Comparison of ENCODE assay signal across 9 cellular contexts in the genomic region with DNA sequence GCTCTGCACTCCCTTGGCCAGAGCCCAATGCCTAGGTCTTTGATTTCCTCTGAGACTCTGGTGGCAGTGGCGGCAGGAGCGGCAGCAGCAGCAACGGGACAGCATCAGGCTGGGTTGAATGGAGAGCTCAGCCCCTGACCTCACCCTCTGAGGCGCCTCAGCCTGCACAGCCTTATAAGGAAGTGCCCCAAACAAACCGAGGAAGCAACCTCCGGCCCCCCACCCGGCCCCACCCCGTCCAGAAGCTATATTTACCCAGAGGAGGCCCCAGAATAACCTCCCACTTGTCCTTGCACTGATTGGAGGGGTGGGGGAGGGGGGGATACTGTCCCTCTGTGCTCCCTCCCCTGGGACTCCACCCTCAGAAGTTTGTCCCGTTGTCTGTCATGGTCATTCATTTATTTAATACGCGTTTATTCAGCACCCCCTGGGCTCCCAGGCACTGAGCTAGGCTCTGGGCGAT. TPM values are rescaled to one million over a fixed set of nuclear protein-coding genes. Genes with fewer than 3 reads are reported as not detected.
A peak's percentile ranks its signal among the peaks of the same experiment; 100 is the strongest.
DNase-seq lines count a peak whose midpoint lies in the region; ATAC-seq and TF ChIP-seq lines count a peak whose summit lies in the region.
"Had no signal": no experiment of that assay in that cellular context is flagged by ENCODE, and none has a peak within 500 bp of the region (broad histone marks: within the 10 kb centered on the region; RNA-seq: fewer than 3 reads in every experiment).

No MANE protein-coding gene starts in this region.

- CTCF ChIA-PET in OCI-LY7 (lab: Charles Lee; ENCODE audit: unreplicated experiment), result no interaction called here

- no peaks in the 10 kb centered on the region for H3K9me3 Mint-ChIP-seq in stimulated activated effector memory CD8-positive, alpha-beta T cell treated with anti-CD3 and anti-CD28 coated beads, Interleukin-12 subunit alpha, Interleukin-12 subunit beta, amount 100 ng/mL, for 72 hours

- no peak overlapping the region for H3K27ac ChIP-seq in OCI-LY7 (ENCODE audit: low read depth, low read length, poor library complexity, severe bottlenecking)

- POLR2A ChIA-PET in OCI-LY7 (lab: Charles Lee), result no interaction called here

- H3K4me3 ChIP-seq in GM12865 (ENCODE audit: low read depth, low read length) (no peak overlapping the region), OCI-LY7 (ENCODE audit: low read depth, low read length, poor library complexity, severe bottlenecking) (no peak overlapping the region), skeletal muscle satellite cell (ENCODE audit: low read length) (peak overlapping the region; percentile 56)

- H3K4me1 Mint-ChIP-seq in stimulated activated effector memory CD8-positive, alpha-beta T cell treated with anti-CD3 and anti-CD28 coated beads, Interleukin-12 subunit alpha, Interleukin-12 subunit beta, amount 100 ng/mL, for 72 hours, result peaks cover 25% of the 10 kb centered on the region

- no peak overlapping the region for H3K27ac Mint-ChIP-seq in stimulated activated effector memory CD8-positive, alpha-beta T cell treated with anti-CD3 and anti-CD28 coated beads, Interleukin-12 subunit alpha, Interleukin-12 subunit beta, amount 100 ng/mL, for 72 hours

- TF ChIP-seq CTCF in GM12865 (IDR thresholded peaks at IDR 0.05; ENCODE audit: insufficient read depth, low read depth, low read length, missing control alignments) (no peak), OCI-LY7 (conservative IDR thresholded peaks at IDR 0.05; ENCODE audit: low read length) (no peak)

- H3K4me1 ChIP-seq in OCI-LY7 (ENCODE audit: insufficient read depth, low read length, poor library complexity, severe bottlenecking) (peaks cover 56% of the 10 kb centered on the region), skeletal muscle satellite cell (ENCODE audit: control insufficient read depth, insufficient read depth, low read length) (peaks cover 66% of the 10 kb centered on the region)

- H3K9me2 ChIP-seq in OCI-LY7 (ENCODE audit: insufficient read depth, low read length), result no peaks in the 10 kb centered on the region

- H3K9ac ChIP-seq in skeletal muscle satellite cell (ENCODE audit: low read depth, low read length), result peak overlapping the region; percentile 77

- BruUV-seq in OCI-LY7 (replicated peaks; lab: Mats Ljungman, UMichigan), result no TSS peak

- H3K79me2 ChIP-seq in OCI-LY7 (ENCODE audit: insufficient read depth, low read depth, low read length), result no peaks in the 10 kb centered on the region

- H3K27me3 ChIP-seq in skeletal muscle satellite cell (ENCODE audit: control insufficient read depth, insufficient read depth, low read length), result no peaks in the 10 kb centered on the region

- no peak overlapping the region for H2AFZ ChIP-seq in OCI-LY7 (ENCODE audit: low read length)

- H3K36me3 ChIP-seq in OCI-LY7 (ENCODE audit: insufficient read depth, low read length) (no peaks in the 10 kb centered on the region), skeletal muscle satellite cell (ENCODE audit: insufficient read depth, low read length) (no peaks in the 10 kb centered on the region)

- DNase-seq in GM12865 (ENCODE audit: low read depth) (peak; percentile 81), OCI-LY7 (ENCODE audit: low spot score) (no peak), left cardiac atrium (peak; percentile 80)
- no peak for DNase-seq in stimulated activated effector memory CD8-positive, alpha-beta T cell treated with anti-CD3 and anti-CD28 coated beads, Interleukin-12 subunit alpha, Interleukin-12 subunit beta, amount 100 ng/mL, for 72 hours (ENCODE audit: low spot score in 2 of 2)
- DNase-seq in activated CD4-positive, CD25-positive, alpha-beta regulatory T cell (lab: John Stamatoyannopoulos, UW), result no peak
- DNase-seq: activated naive CD4-positive, alpha-beta T cell had no signal

- H4K20me1 ChIP-seq in OCI-LY7 (ENCODE audit: insufficient read depth, low read length), result peaks cover 4% of the 10 kb centered on the region; the same call in 1 of the 2 replicates

- H3K9me3 ChIP-seq in OCI-LY7 (ENCODE audit: low read length) (no peaks in the 10 kb centered on the region), skeletal muscle satellite cell (replicated peaks; ENCODE audit: low read length) (no peaks in the 10 kb centered on the region)

- peak; percentile 44 for ATAC-seq in left cardiac atrium
- no peak for ATAC-seq in GM18907 (IDR thresholded peaks at IDR 0.05; ENCODE audit: unreplicated experiment)
- no peak for ATAC-seq in stimulated activated effector memory CD8-positive, alpha-beta T cell treated with anti-CD3 and anti-CD28 coated beads, Interleukin-12 subunit alpha, Interleukin-12 subunit beta, amount 100 ng/mL, for 72 hours
- ATAC-seq in HG02870 (IDR thresholded peaks at IDR 0.05; ENCODE audit: unreplicated experiment), result no peak

- no peak overlapping the region for H3K4me3 Mint-ChIP-seq in stimulated activated effector memory CD8-positive, alpha-beta T cell treated with anti-CD3 and anti-CD28 coated beads, Interleukin-12 subunit alpha, Interleukin-12 subunit beta, amount 100 ng/mL, for 72 hours

- intact Hi-C loops in OCI-LY7 (cut with micrococcal nuclease; ENCODE audit: unreplicated experiment), result no loop called here
- intact Hi-C loops in left cardiac atrium (cut with DNase I), result no loop called here

- H3K4me2 ChIP-seq in OCI-LY7 (ENCODE audit: low read length) (peak overlapping the region; percentile 52), skeletal muscle satellite cell (ENCODE audit: low read length) (peak overlapping the region; percentile 70)

- H3K36me3 Mint-ChIP-seq in stimulated activated effector memory CD8-positive, alpha-beta T cell treated with anti-CD3 and anti-CD28 coated beads, Interleukin-12 subunit alpha, Interleukin-12 subunit beta, amount 100 ng/mL, for 72 hours, result peaks cover 15% of the 10 kb centered on the region

RNA-seq across cellular contexts. Expression of a gene that starts 12.2 kb away (rescaled TPM):
- not detected in 2 replicates for total RNA-seq in OCI-LY7 (2014; rRNA removed; shearing (Covaris generic))
- total RNA-seq in OCI-LY7 (2022) (not detected in 2 replicates), left cardiac atrium (100 to 1,000 TPM; 224 to 240 TPM)
- 10.6 and 46.1 TPM in 2 replicates for total RNA-seq in skeletal muscle satellite cell (2012; rRNA removed)

RNA-seq across cellular contexts. Expression of a gene that starts 23.1 kb away (rescaled TPM):
- 0.44 TPM in 1 of 2 replicates, not detected in the other for total RNA-seq in OCI-LY7 (2014; rRNA removed; shearing (Covaris generic))
- not detected in 2 replicates for total RNA-seq in OCI-LY7 (2022)
- under 1 TPM; 0.29 to 0.47 TPM for total RNA-seq in left cardiac atrium
- total RNA-seq in skeletal muscle satellite cell (2012; rRNA removed), result not detected in 2 replicates

RNA-seq across cellular contexts. Expression of a gene that starts 40.4 kb away (rescaled TPM):
- total RNA-seq in OCI-LY7 (2014; rRNA removed; shearing (Covaris generic)), result 1.4 and 2.8 TPM in 2 replicates
- 1.5 and 2.1 TPM in 2 replicates for total RNA-seq in OCI-LY7 (2022)
- total RNA-seq in left cardiac atrium, result 1 to 10 TPM; 1.5 TPM
- 12.4 and 20.3 TPM in 2 replicates for total RNA-seq in skeletal muscle satellite cell (2012; rRNA removed)

RNA-seq across cellular contexts. Expression of a gene that starts 45.8 kb away (rescaled TPM):
- 0.41 and 0.62 TPM in 2 replicates for total RNA-seq in OCI-LY7 (2014; rRNA removed; shearing (Covaris generic))
- total RNA-seq in OCI-LY7 (2022) (1.1 and 1.4 TPM in 2 replicates), left cardiac atrium (1 to 10 TPM; 1.3 to 1.9 TPM)
- 0.25 and 0.44 TPM in 2 replicates for total RNA-seq in skeletal muscle satellite cell (2012; rRNA removed)

Comparison
In these comparisons a context has a peak if more than half of its experiments do, and no peak if none do; other contexts are left out.
1. DNase-seq: peak in GM12865 (single experiment) and left cardiac atrium (single experiment); none in OCI-LY7 (single experiment), stimulated activated effector memory CD8-positive, alpha-beta T cell treated with anti-CD3 and anti-CD28 coated beads, Interleukin-12 subunit alpha, Interleukin-12 subunit beta, amount 100 ng/mL, for 72 hours (0 of 2) and activated CD4-positive, CD25-positive, alpha-beta regulatory T cell (0 of 4).
2. ATAC-seq: peak in left cardiac atrium (2 of 2); none in GM18907 (single experiment), stimulated activated effector memory CD8-positive, alpha-beta T cell treated with anti-CD3 and anti-CD28 coated beads, Interleukin-12 subunit alpha, Interleukin-12 subunit beta, amount 100 ng/mL, for 72 hours (single experiment) and HG02870 (single experiment).
3. RNA of a gene that starts 12.2 kb away (total RNA-seq): 224 to 240 TPM in left cardiac atrium; not detected in OCI-LY7; every median in the first group is over 100 times any median in the second.